ENCODE assay signal across 8 cellular contexts in the genomic region with DNA sequence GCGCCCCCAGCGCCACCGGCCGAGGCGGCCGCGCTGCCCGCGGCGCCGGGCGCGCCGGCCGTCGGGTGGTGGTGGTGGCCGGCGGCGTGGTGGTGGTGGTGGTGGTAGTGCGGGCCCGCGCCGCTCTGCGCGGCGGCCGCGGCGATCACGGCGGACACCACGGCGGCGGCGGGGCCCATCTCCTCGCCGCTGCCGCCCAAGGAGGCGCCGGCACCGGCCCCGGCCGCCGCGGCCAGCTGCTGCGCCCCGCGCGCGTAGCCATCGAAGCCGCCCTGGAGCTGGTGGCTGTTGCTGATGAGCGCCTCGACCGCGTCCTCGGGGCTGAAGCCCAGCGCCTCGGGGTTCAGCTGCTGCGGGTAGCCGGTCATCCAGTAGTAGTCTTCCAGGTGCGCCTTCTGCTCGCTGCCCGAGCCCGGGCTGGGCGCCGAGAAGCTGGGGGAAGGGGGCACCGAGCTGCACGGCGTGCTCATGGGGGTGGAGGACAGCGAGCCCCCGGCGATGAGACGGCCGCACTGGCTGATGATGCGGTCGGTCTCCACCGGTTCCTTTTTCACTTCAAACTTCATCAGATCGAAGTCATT. TPM values are rescaled to one million over a fixed set of nuclear protein-coding genes. Genes with fewer than 3 reads are reported as not detected.
DNase-seq lines count a peak whose midpoint lies in the region; ATAC-seq and TF ChIP-seq lines count a peak whose summit lies in the region.

No MANE protein-coding gene starts in this region.

- H3K27ac ChIP-seq in neuronal stem cell (replicated peaks; ENCODE audit: low read length): peak overlapping the region; percentile 85

- peak overlapping the region; percentile 31 for H3K4ac ChIP-seq in neuronal stem cell (ENCODE audit: low read length)

- no CpG with 5 or more reads among the region's 79 CpGs for WGBS in neuronal stem cell (ENCODE audit: extremely low coverage in 2 of 2, insufficient read length in 2 of 2, insufficient replicate concordance in 1 of 2), 2 donors

- peak overlapping the region; percentile 84 for H3K14ac ChIP-seq in neuronal stem cell (ENCODE audit: low read length)

- no peak overlapping the region for H4K91ac ChIP-seq in neuronal stem cell (ENCODE audit: low read depth, low read length, poor library complexity)

- H3K9ac ChIP-seq in neuronal stem cell (ENCODE audit: low read depth, low read length, poor library complexity): peak overlapping the region; percentile 93

- H3K9me3 ChIP-seq in neuronal stem cell (replicated peaks in 1 of 2; ENCODE audit: control insufficient read depth in 2 of 2, insufficient read depth in 1 of 2, low read depth in 1 of 2, low read length in 2 of 2): no peaks in the 10 kb centered on the region

- no peak overlapping the region for H2AK5ac ChIP-seq in neuronal stem cell (ENCODE audit: low read depth, low read length)

- H2BK15ac ChIP-seq in neuronal stem cell (ENCODE audit: low read length): peak overlapping the region; percentile 86

- peak overlapping the region; percentile 93 for H2AFZ ChIP-seq in neuronal stem cell (ENCODE audit: low read length)

- no peak for TF ChIP-seq CTCF in foreskin fibroblast (IDR thresholded peaks at IDR 0.05; ENCODE audit: low read depth, low read length)

- no peak overlapping the region for H4K8ac ChIP-seq in neuronal stem cell (ENCODE audit: low read depth, low read length)

- peaks cover 2% of the 10 kb centered on the region for H3K79me1 ChIP-seq in neuronal stem cell (ENCODE audit: low read depth, low read length)

- H2BK120ac ChIP-seq in neuronal stem cell (ENCODE audit: low read depth, low read length): peak overlapping the region; percentile 77

- no peak for ATAC-seq in HG03520 (IDR thresholded peaks at IDR 0.05; ENCODE audit: unreplicated experiment)
- no peak for ATAC-seq in HG02623 (IDR thresholded peaks at IDR 0.05; ENCODE audit: unreplicated experiment)

- peak overlapping the region; percentile 52 to 81 for H3K4me3 ChIP-seq in foreskin fibroblast (ENCODE audit: low read depth in 1 of 2, low read length in 2 of 2)
- peak overlapping the region; percentile 78 to 95 for H3K4me3 ChIP-seq in neuronal stem cell (ENCODE audit: low read length in 2 of 2)

- peaks cover 2 to 23% of the 10 kb centered on the region in 2 donors for H3K4me1 ChIP-seq in neuronal stem cell (ENCODE audit: control insufficient read depth in 2 of 2, insufficient read depth in 1 of 2, low read depth in 1 of 2, low read length in 2 of 2)

- peak overlapping the region; percentile 97 for H3K18ac ChIP-seq in neuronal stem cell (ENCODE audit: low read length)

- H2BK5ac ChIP-seq in neuronal stem cell (ENCODE audit: low read length): peak overlapping the region; percentile 94

- H3K4me2 ChIP-seq in neuronal stem cell (ENCODE audit: insufficient read depth, low read length, poor library complexity, severe bottlenecking): peak overlapping the region; percentile 74

- peak overlapping the region; percentile 50 for H3K23ac ChIP-seq in neuronal stem cell (ENCODE audit: low read depth, low read length, poor library complexity)

- no peak overlapping the region for H2BK12ac ChIP-seq in neuronal stem cell (ENCODE audit: low read length)

- DNase-seq in HuH-7 (ENCODE audit: low spot score) (peak; percentile 53), foreskin fibroblast (peak in 1 of 2 donors; percentile 37), neuronal stem cell (ENCODE audit: low spot score) (no peak), NCI-H2029 treated with DMSO at 0.1 percent for 48 hours (lab: John Stamatoyannopoulos, UW) (no peak), CD1c-positive myeloid dendritic cell (ENCODE audit: extremely low spot score) (no peak)
- DNase-seq in activated T-cell treated with anti-CD3 and anti-CD28 coated beads, Interleukin-2, amount 50 U/mL, for 1 hour: peak; percentile 55

- H3K27me3 ChIP-seq in neuronal stem cell (ENCODE audit: control insufficient read depth in 3 of 3, insufficient read depth in 3 of 3, low read depth in 1 of 3, low read length in 3 of 3): no peaks in the 10 kb centered on the region

- no peaks in the 10 kb centered on the region for H3K36me3 ChIP-seq in neuronal stem cell (replicated peaks in 1 of 2; ENCODE audit: control insufficient read depth in 2 of 2, insufficient read depth in 2 of 2, low read length in 2 of 2)

RNA-seq across cellular contexts. Expression of a gene that starts 1.2 kb away (rescaled TPM):
- 8.2 TPM for polyA plus RNA-seq in neuronal stem cell (2013, experiment 1 of 2)
- 8.4 TPM for polyA plus RNA-seq in neuronal stem cell (2013, experiment 2 of 2)

Comparison
In these comparisons a context has a peak if more than half of its experiments do, and no peak if none do; other contexts are left out.
1. DNase-seq: peak in HuH-7 (single experiment) and activated T-cell treated with anti-CD3 and anti-CD28 coated beads, Interleukin-2, amount 50 U/mL, for 1 hour (single experiment); none in neuronal stem cell (single experiment), NCI-H2029 treated with DMSO at 0.1 percent for 48 hours (single experiment) and CD1c-positive myeloid dendritic cell (single experiment).